Comparison of ENCODE assay signal across 8 cellular contexts in the genomic region with DNA sequence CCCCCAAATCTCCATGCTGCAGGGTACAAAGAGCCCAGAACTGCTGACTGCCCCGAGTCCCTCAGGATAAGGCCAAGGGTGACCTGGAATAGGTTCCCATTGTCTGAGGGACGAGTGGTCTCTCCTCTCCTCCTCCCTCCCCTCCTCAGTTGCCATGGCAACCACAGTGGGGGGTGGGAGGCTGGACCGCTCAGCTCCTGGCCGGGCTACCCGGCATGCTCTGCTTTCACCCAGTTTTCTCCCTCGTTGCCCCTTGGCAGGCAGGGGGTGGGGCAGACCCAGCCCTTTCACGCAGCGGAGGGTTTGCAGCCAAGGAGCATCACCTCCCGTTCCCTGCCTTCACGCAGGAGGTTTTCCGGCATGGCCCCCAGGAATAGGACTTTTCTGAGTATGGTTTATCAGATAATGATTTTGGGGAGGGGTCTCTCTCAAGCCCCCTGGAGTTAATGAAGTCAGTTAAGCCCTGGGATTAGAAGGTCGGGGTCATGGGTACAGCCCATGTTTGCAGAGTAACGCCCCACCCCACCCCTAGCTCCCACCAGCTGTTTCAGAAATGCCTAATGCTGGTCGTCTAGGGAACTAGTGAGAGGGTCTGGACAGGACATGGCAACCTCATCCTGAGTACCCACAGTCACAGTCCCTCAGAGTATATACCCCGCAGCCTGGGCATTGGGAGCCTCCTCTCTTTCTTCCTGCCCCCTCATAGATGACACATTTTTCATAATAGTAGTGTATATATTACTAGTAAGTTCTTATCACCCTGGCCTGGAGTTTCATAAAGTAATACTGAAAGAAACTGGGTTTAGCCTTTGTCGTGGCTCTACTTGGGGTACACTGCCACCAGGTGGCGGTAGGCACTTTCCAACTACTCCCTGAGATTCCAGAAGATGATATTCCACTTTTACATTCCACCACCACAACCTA. TPM values are rescaled to one million over a fixed set of nuclear protein-coding genes. Genes with fewer than 3 reads are reported as not detected.
DNase-seq lines count a peak whose midpoint lies in the region; ATAC-seq and TF ChIP-seq lines count a peak whose summit lies in the region.

No MANE protein-coding gene starts in this region.

- H3K27me3 Mint-ChIP-seq in GM23338 (ENCODE audit: insufficient read depth, low read depth, poor library complexity): peaks cover 7% of the 10 kb centered on the region

- H3K9me2 ChIP-seq in GM23338 (ENCODE audit: insufficient read depth): no peaks in the 10 kb centered on the region

- H3K9me3 ChIP-seq in lung (ENCODE audit: control insufficient read depth in 2 of 2, insufficient read depth in 1 of 2, low read length in 1 of 2) (no peaks in the 10 kb centered on the region), thoracic aorta (no peaks in the 10 kb centered on the region)

- H3K36me3 Mint-ChIP-seq in GM23338 (ENCODE audit: low read depth): no peaks in the 10 kb centered on the region

- no peak overlapping the region for H3K27ac Mint-ChIP-seq in GM23338

- DNase-seq in D341Med (ENCODE audit: low spot score): peak; percentile 54
- DNase-seq in GM23338 (ENCODE audit: low spot score): peak; percentile 76
- peak; percentile 66 for DNase-seq in NCI-H748 (lab: John Stamatoyannopoulos, UW; ENCODE audit: unreplicated experiment)
- peak; percentile 84 for DNase-seq in choroid plexus epithelial cell (ENCODE audit: low read depth)
- DNase-seq in lung (ENCODE audit: low spot score): no peak
- no peak for DNase-seq in thoracic aorta (ENCODE audit: low spot score)

- no peak overlapping the region for H3K4me2 ChIP-seq in GM23338

- 10 to 13% methylated on average over 17 of the region's 17 CpGs for WGBS in lung, 2 donors

- H3K4me3 Mint-ChIP-seq in GM23338: no peak overlapping the region

- peaks cover 9% of the 10 kb centered on the region for H3K4me1 ChIP-seq in GM23338 (ENCODE audit: insufficient read depth)
- H3K4me1 ChIP-seq in lung (ENCODE audit: control insufficient read depth in 2 of 2, insufficient read depth in 2 of 2, low read length in 2 of 2): peaks cover 0 to 3% of the 10 kb centered on the region in 2 donors
- no peaks in the 10 kb centered on the region for H3K4me1 ChIP-seq in thoracic aorta (ENCODE audit: control insufficient read depth in 1 of 2, low read depth in 2 of 2)

- no peaks in the 10 kb centered on the region for H4K20me1 ChIP-seq in GM23338 (replicated peaks; ENCODE audit: insufficient read depth)

- H3K27me3 ChIP-seq in GM23338 (ENCODE audit: insufficient read depth): no peaks in the 10 kb centered on the region
- H3K27me3 ChIP-seq in lung (ENCODE audit: control insufficient read depth, insufficient read depth): no peaks in the 10 kb centered on the region
- H3K27me3 ChIP-seq in thoracic aorta (replicated peaks; ENCODE audit: insufficient read depth): no peaks in the 10 kb centered on the region

- peaks cover 6% of the 10 kb centered on the region for H3F3A ChIP-seq in GM23338 (replicated peaks; ENCODE audit: low read depth)

- ATAC-seq in GM23338: peak; percentile 35
- ATAC-seq in lung (ENCODE audit: insufficient read depth, low FRiP score): no peak
- no peak for ATAC-seq in thoracic aorta (ENCODE audit: insufficient number of reproducible peaks, low FRiP score, low read depth)
- ATAC-seq in GM18858 (IDR thresholded peaks at IDR 0.05; ENCODE audit: unreplicated experiment): no peak
- no peak for ATAC-seq in GM18907 (IDR thresholded peaks at IDR 0.05; ENCODE audit: unreplicated experiment)

- no peak overlapping the region for H2AFZ ChIP-seq in GM23338

- TF ChIP-seq CTCF in GM23338 (conservative IDR thresholded peaks at IDR 0.05; ENCODE audit: low read depth in 2 of 2) (peak; percentile 80 to 86), choroid plexus epithelial cell (conservative IDR thresholded peaks at IDR 0.05; ENCODE audit: low read depth, low read length) (peak; percentile 94), lung (IDR thresholded peaks at IDR 0.05; ENCODE audit: control extremely low read depth, extremely low read depth) (peak; percentile 27), thoracic aorta (IDR thresholded peaks at IDR 0.05) (peak; percentile 37)

- H3K79me2 ChIP-seq in GM23338 (replicated peaks; ENCODE audit: insufficient read depth): no peaks in the 10 kb centered on the region

- peaks cover 12% of the 10 kb centered on the region for H3K4me1 Mint-ChIP-seq in GM23338

- H3K4me3 ChIP-seq in GM23338 (no peak overlapping the region), choroid plexus epithelial cell (ENCODE audit: low read depth, low read length) (no peak overlapping the region), lung (no peak overlapping the region), thoracic aorta (no peak overlapping the region)

- H3K27ac ChIP-seq in GM23338 (ENCODE audit: low read depth) (no peak overlapping the region), lung (ENCODE audit: low read depth in 1 of 2, low read length in 1 of 2) (no peak overlapping the region), thoracic aorta (no peak overlapping the region)

- H3K9me3 Mint-ChIP-seq in GM23338: no peaks in the 10 kb centered on the region

- H3K36me3 ChIP-seq in GM23338 (ENCODE audit: insufficient read depth): no peaks in the 10 kb centered on the region
- no peaks in the 10 kb centered on the region for H3K36me3 ChIP-seq in lung (ENCODE audit: control insufficient read depth in 2 of 2, insufficient read depth in 2 of 2, low read length in 2 of 2)
- H3K36me3 ChIP-seq in thoracic aorta: no peaks in the 10 kb centered on the region

TF ChIP-seq in GM23338, 12 proteins besides CTCF, POLR2A, EP300 and RAD21 (continues in another document):
- TF ChIP-seq POLR2AphosphoS5 (IDR thresholded peaks at IDR 0.05; ENCODE audit: low read depth) (no peak), EZH2 (IDR thresholded peaks at IDR 0.05; ENCODE audit: low read depth, unreplicated experiment) (no peak), REST (IDR thresholded peaks at IDR 0.05; ENCODE audit: unreplicated experiment) (no peak), CREB1 (CRISPR knock-in tag; IDR thresholded peaks at IDR 0.05; ENCODE audit: low read depth) (no peak), JUNB (IDR thresholded peaks at IDR 0.05; ENCODE audit: unreplicated experiment) (no peak)

RNA-seq across cellular contexts. Expression of gene C1QB, which starts 20.7 kb away (rescaled TPM):
- total RNA-seq in GM23338 (2014; rRNA removed; shearing (Covaris generic)): not detected in 2 replicates
- polyA plus RNA-seq in GM23338 (2016; fragmentation: Nextera tagmentation; extraction: Ambion mirVana) (not detected in 2 replicates), lung (100 to 1,000 TPM; 354 to 508 TPM)
- total RNA-seq in lung (100 to 1,000 TPM in 1 of 2 donors, 10 to 100 TPM in 1; 39.6 to 702 TPM), thoracic aorta (100 to 1,000 TPM; 448 to 884 TPM)

RNA-seq across cellular contexts. Expression of gene C1QC, which starts 30.3 kb away (rescaled TPM):
- not detected in 2 replicates for total RNA-seq in GM23338 (2014; rRNA removed; shearing (Covaris generic))
- not detected in 2 replicates for polyA plus RNA-seq in GM23338 (2016; fragmentation: Nextera tagmentation; extraction: Ambion mirVana)
- 100 to 1,000 TPM in 1 of 2 donors, 10 to 100 TPM in 1; 41.3 to 554 TPM for total RNA-seq in lung
- 100 to 1,000 TPM; 125 to 335 TPM for polyA plus RNA-seq in lung
- total RNA-seq in thoracic aorta: 100 to 1,000 TPM; 241 to 542 TPM

RNA-seq across cellular contexts. Expression of gene EPHB2, which starts 36.9 kb away (rescaled TPM):
- total RNA-seq in GM23338 (2014; rRNA removed; shearing (Covaris generic)): 19.2 and 20.1 TPM in 2 replicates
- polyA plus RNA-seq in GM23338 (2016; fragmentation: Nextera tagmentation; extraction: Ambion mirVana) (4.1 and 4.5 TPM in 2 replicates), lung (1 to 10 TPM; 1.2 to 4.8 TPM)
- total RNA-seq in lung (1 to 10 TPM; 6.7 to 8.5 TPM), thoracic aorta (10 to 100 TPM in 1 of 2 donors, 1 to 10 TPM in 1; 9.3 to 10.0 TPM)

RNA-seq across cellular contexts. Expression of gene C1QA, which starts 37.3 kb away (rescaled TPM):
- total RNA-seq in GM23338 (2014; rRNA removed; shearing (Covaris generic)): not detected in 2 replicates
- polyA plus RNA-seq in GM23338 (2016; fragmentation: Nextera tagmentation; extraction: Ambion mirVana) (not detected in 2 replicates), lung (100 to 1,000 TPM; 279 to 513 TPM)
- total RNA-seq in lung (100 to 1,000 TPM in 1 of 2 donors, 10 to 100 TPM in 1; 27.4 to 502 TPM), thoracic aorta (100 to 1,000 TPM; 234 to 501 TPM)

Comparison
In these comparisons a context has a peak if more than half of its experiments do, and no peak if none do; other contexts are left out.
1. DNase-seq: peak in D341Med (single experiment), GM23338 (single experiment), NCI-H748 (single experiment) and choroid plexus epithelial cell (single experiment); none in lung (single experiment) and thoracic aorta (single experiment).
2. CTCF ChIP-seq: peak in every context shown above with its lines; median percentile 94 in choroid plexus epithelial cell; 83 in GM23338; 37 in thoracic aorta; 27 in lung.
3. RNA of gene C1QB, which starts 20.7 kb away (total RNA-seq): 448 to 884 TPM in thoracic aorta and 39.6 to 702 TPM in lung; not detected in GM23338; every median in the first group is over 10 times any median in the second.
4. RNA of gene C1QC, which starts 30.3 kb away (total RNA-seq): 41.3 to 554 TPM in lung and 241 to 542 TPM in thoracic aorta; not detected in GM23338; every median in the first group is over 10 times any median in the second.